32 cellular contexts compared by ENCODE assay signal in genomic region chr11:23103403-23103802, GRCh38.
"Had no signal": no experiment of that assay in that cellular context is flagged by ENCODE, and none has a peak within 500 bp of the region (broad histone marks: within the 10 kb centered on the region; RNA-seq: fewer than 3 reads in every experiment).

No MANE protein-coding gene starts in this region.

- H3K36me3 Mint-ChIP-seq: activated CD8-positive, alpha-beta memory T cell treated with anti-CD3 and anti-CD28 coated beads, Interleukin-2, amount 10 ng/mL, durations not matched to agents 7 days and 5 days; activated naive CD4-positive, alpha-beta T cell treated with anti-CD3 and anti-CD28 coated beads, Interleukin-2, amount 10 ng/mL, durations not matched to agents 7 days and 5 days had no signal

- H3K27me3 Mint-ChIP-seq: activated CD4-positive, alpha-beta memory T cell treated with anti-CD3 and anti-CD28 coated beads, Interleukin-2, amount 10 ng/mL, durations not matched to agents 7 days and 5 days; activated CD8-positive, alpha-beta memory T cell treated with anti-CD3 and anti-CD28 coated beads, Interleukin-2, amount 10 ng/mL, durations not matched to agents 7 days and 5 days; activated naive CD4-positive, alpha-beta T cell treated with anti-CD3 and anti-CD28 coated beads, Interleukin-2, amount 10 ng/mL, durations not matched to agents 7 days and 5 days; activated naive CD8-positive, alpha-beta T cell; activated naive CD8-positive, alpha-beta T cell treated with anti-CD3 and anti-CD28 coated beads, Interleukin-2, amount 50 U/mL, for 24 hours had no signal

- H3K27me3 ChIP-seq: brain microvascular endothelial cell had no signal

- H3K36me3 ChIP-seq: brain microvascular endothelial cell had no signal

- H3K4me3 Mint-ChIP-seq: activated CD4-positive, alpha-beta memory T cell treated with anti-CD3 and anti-CD28 coated beads, Interleukin-2, amount 10 ng/mL, durations not matched to agents 7 days and 5 days; activated CD8-positive, alpha-beta memory T cell treated with anti-CD3 and anti-CD28 coated beads, Interleukin-2, amount 10 ng/mL, durations not matched to agents 7 days and 5 days; activated naive CD4-positive, alpha-beta T cell treated with anti-CD3 and anti-CD28 coated beads, Interleukin-2, amount 10 ng/mL, durations not matched to agents 7 days and 5 days; activated naive CD8-positive, alpha-beta T cell; activated naive CD8-positive, alpha-beta T cell treated with anti-CD3 and anti-CD28 coated beads, Interleukin-2, amount 50 U/mL, for 24 hours had no signal

- H3K27ac ChIP-seq: brain microvascular endothelial cell, VCaP had no signal

- H3K27ac Mint-ChIP-seq: activated CD4-positive, alpha-beta memory T cell treated with anti-CD3 and anti-CD28 coated beads, Interleukin-2, amount 10 ng/mL, durations not matched to agents 7 days and 5 days; activated CD8-positive, alpha-beta memory T cell treated with anti-CD3 and anti-CD28 coated beads, Interleukin-2, amount 10 ng/mL, durations not matched to agents 7 days and 5 days; activated naive CD4-positive, alpha-beta T cell treated with anti-CD3 and anti-CD28 coated beads, Interleukin-2, amount 10 ng/mL, durations not matched to agents 7 days and 5 days; activated naive CD8-positive, alpha-beta T cell; activated naive CD8-positive, alpha-beta T cell treated with anti-CD3 and anti-CD28 coated beads, Interleukin-2, amount 50 U/mL, for 24 hours had no signal

- DNase-seq: activated CD4-positive, alpha-beta memory T cell treated with anti-CD3 and anti-CD28 coated beads, Interleukin-2, amount 10 ng/mL, durations not matched to agents 7 days and 5 days; activated CD4-positive, alpha-beta T cell treated with anti-CD3 and anti-CD28 coated beads for 1 hour; activated CD4-positive, alpha-beta T cell treated with anti-CD3 and anti-CD28 coated beads for 48 hours; activated CD4-positive, CD25-positive, alpha-beta regulatory T cell; activated CD8-positive, alpha-beta memory T cell treated with anti-CD3 and anti-CD28 coated beads for 24 hours; activated CD8-positive, alpha-beta memory T cell treated with anti-CD3 and anti-CD28 coated beads, Interleukin-2, amount 10 ng/mL, durations not matched to agents 7 days and 5 days; activated CD8-positive, alpha-beta memory T cell treated with anti-CD3 and anti-CD28 coated beads, Interleukin-2, amount 50 U/mL, for 48 hours; activated effector memory CD4-positive, alpha-beta T cell treated with Interleukin-2 at 50 U/mL for 16 hours; activated naive CD4-positive, alpha-beta T cell treated with anti-CD3 and anti-CD28 coated beads, Interleukin-2, amount 10 ng/mL, durations not matched to agents 7 days and 5 days; activated naive CD8-positive, alpha-beta T cell treated with anti-CD3 and anti-CD28 coated beads, Interleukin-2, amount 50 U/mL, for 24 hours; activated T-cell treated with anti-CD3 and anti-CD28 coated beads, Interleukin-2, amount 50 U/mL, for 48 hours; anterior cingulate cortex; brain microvascular endothelial cell; central memory CD4-positive, alpha-beta T cell; Karpas-422; NCI-H1048; NCI-H1105 treated with DMSO at 0.1 percent for 48 hours; NCI-H1436 treated with DMSO at 0.1 percent for 48 hours; NCI-H1694 treated with DMSO at 0.1 percent for 48 hours; NCI-H2029; NCI-H2107; NCI-H2171; NCI-H510A; NCI-H526; NCI-H748 treated with DMSO at 0.1 percent for 48 hours; Right ventricle myocardium superior; SW 1271; T-helper 1 cell; T-helper 2 cell; T-helper 9 cell had no signal

- H3K9me3 Mint-ChIP-seq: activated naive CD8-positive, alpha-beta T cell treated with anti-CD3 and anti-CD28 coated beads, Interleukin-2, amount 50 U/mL, for 24 hours had no signal

- ATAC-seq: activated CD8-positive, alpha-beta memory T cell treated with anti-CD3 and anti-CD28 coated beads, Interleukin-2, amount 10 ng/mL, durations not matched to agents 7 days and 5 days; activated naive CD8-positive, alpha-beta T cell treated with anti-CD3 and anti-CD28 coated beads, Interleukin-2, amount 50 U/mL, for 24 hours had no signal

- H3K4me1 Mint-ChIP-seq: activated CD4-positive, alpha-beta memory T cell treated with anti-CD3 and anti-CD28 coated beads, Interleukin-2, amount 10 ng/mL, durations not matched to agents 7 days and 5 days; activated CD8-positive, alpha-beta memory T cell treated with anti-CD3 and anti-CD28 coated beads, Interleukin-2, amount 10 ng/mL, durations not matched to agents 7 days and 5 days; activated naive CD4-positive, alpha-beta T cell treated with anti-CD3 and anti-CD28 coated beads, Interleukin-2, amount 10 ng/mL, durations not matched to agents 7 days and 5 days; activated naive CD8-positive, alpha-beta T cell treated with anti-CD3 and anti-CD28 coated beads, Interleukin-2, amount 50 U/mL, for 24 hours had no signal
